ENCODE assay signal across 17 cellular contexts in genomic region chrX:17697191-17697590, GRCh38. TPM values are rescaled to one million over a fixed set of nuclear protein-coding genes. Genes with fewer than 3 reads are reported as not detected.
A peak's percentile ranks its signal among the peaks of the same experiment; 100 is the strongest.
DNase-seq lines count a peak whose midpoint lies in the region; ATAC-seq and TF ChIP-seq lines count a peak whose summit lies in the region.
"Had no signal": no experiment of that assay in that cellular context is flagged by ENCODE, and none has a peak within 500 bp of the region (broad histone marks: within the 10 kb centered on the region; RNA-seq: fewer than 3 reads in every experiment).

No MANE protein-coding gene starts in this region.

- H3K27ac ChIP-seq in IMR-90 (ENCODE audit: insufficient read depth, low read length) (no peak overlapping the region), liver (ENCODE audit: low read depth in 1 of 2, low read length in 2 of 2) (no peak overlapping the region)
- H3K27ac ChIP-seq: colonic mucosa, neural progenitor cell, tibial nerve had no signal

- dilution Hi-C loops in IMR-90 (cut with HindIII; ENCODE audit: low sequenced_read_pairs, unreplicated experiment): no loop called here

- no peaks in the 10 kb centered on the region for H3K4me1 Mint-ChIP-seq in brain
- H3K4me1 Mint-ChIP-seq in T-cell: no peaks in the 10 kb centered on the region

- H2AK5ac ChIP-seq in IMR-90 (ENCODE audit: low read depth, low read length): no peak overlapping the region

- H3K4me3 ChIP-seq in IMR-90 (ENCODE audit: insufficient read depth, low read depth, low read length): no peak overlapping the region
- H3K4me3 ChIP-seq in liver (ENCODE audit: low read depth in 1 of 3, low read length in 3 of 3): no peak overlapping the region
- H3K4me3 ChIP-seq: colonic mucosa, neural progenitor cell, smooth muscle cell, tibial nerve had no signal

- in situ Hi-C loops in IMR-90 (cut with MboI; ENCODE audit: low sequenced_read_pairs): loop anchor here (25.0 kb wide), 1 partner anchor 860 kb away; no protein-coding TSS in a partner anchor

- H3K9ac ChIP-seq in IMR-90 (ENCODE audit: low read depth, low read length) (no peak overlapping the region), liver (ENCODE audit: low read depth in 1 of 2, low read length in 2 of 2) (no peak overlapping the region)
- H3K9ac ChIP-seq: neural progenitor cell had no signal

- H3K9me1 ChIP-seq in IMR-90 (ENCODE audit: insufficient read depth, low read length): no peaks in the 10 kb centered on the region

- TF ChIP-seq POLR2A in IMR-90 (IDR thresholded peaks at IDR 0.05; ENCODE audit: low read depth, low read length): no peak

- no peak overlapping the region for H3K4ac ChIP-seq in IMR-90 (ENCODE audit: low read depth, low read length)

- intact Hi-C loops in IMR-90 (cut with micrococcal nuclease): loop anchor here (2.0 kb wide), 1 partner anchor 514 kb away; no protein-coding TSS in a partner anchor

- CTCF ChIA-PET in IMR-90 (lab: Yijun Ruan, JAX): interaction anchor here (0.6 to 1.6 kb wide), 4 partner anchors 11 to 684 kb away, joined by 3 to 4 read pairs (median 4); no protein-coding TSS in a partner anchor
- CTCF ChIA-PET in T-cell (lab: Charles Lee): interaction anchor here (0.5 to 0.7 kb wide), 2 partner anchors 65 to 734 kb away, joined by 3 to 4 read pairs; no protein-coding TSS in a partner anchor

- peaks cover 11% of the 10 kb centered on the region for H3K36me3 Mint-ChIP-seq in brain
- H3K36me3 Mint-ChIP-seq in T-cell: no peaks in the 10 kb centered on the region

- no peak overlapping the region for H2AK9ac ChIP-seq in IMR-90 (replicated peaks; ENCODE audit: low read depth, low read length, poor library complexity)

- H3K23ac ChIP-seq in IMR-90 (ENCODE audit: low read depth, low read length): no peak overlapping the region

- no peak overlapping the region for H3K14ac ChIP-seq in IMR-90 (replicated peaks; ENCODE audit: low read depth, low read length)

- H3K4me3 Mint-ChIP-seq in brain: no peak overlapping the region
- H3K4me3 Mint-ChIP-seq in T-cell: no peak overlapping the region
- H3K4me3 Mint-ChIP-seq: neural progenitor cell had no signal

- no CpG with 5 or more reads among the region's 1 CpG for whole genome bisulfite sequencing in IMR-90 (ENCODE audit: extremely low coverage in 2 of 2, insufficient read length in 1 of 2), 2 experiments
- 23% methylated on average over 1 of the region's 1 CpG for WGBS in liver

- no peak overlapping the region for H2BK20ac ChIP-seq in IMR-90 (ENCODE audit: low read depth, low read length)

- no peak overlapping the region for H4K5ac ChIP-seq in IMR-90 (ENCODE audit: low read depth, low read length)

- H3K27me3 ChIP-seq in IMR-90 (ENCODE audit: control insufficient read depth, insufficient read depth, low read length) (no peaks in the 10 kb centered on the region; the same call in 1 of the 2 replicates), liver (ENCODE audit: control insufficient read depth in 4 of 4, insufficient read depth in 4 of 4, low read length in 3 of 4) (no peaks in the 10 kb centered on the region)
- H3K27me3 ChIP-seq: colonic mucosa, neural progenitor cell, tibial nerve had no signal

- H3K36me3 ChIP-seq in IMR-90 (ENCODE audit: control insufficient read depth, insufficient read depth, low read length): no peaks in the 10 kb centered on the region
- no peaks in the 10 kb centered on the region for H3K36me3 ChIP-seq in liver (ENCODE audit: control insufficient read depth in 4 of 4, insufficient read depth in 3 of 4, low read depth in 1 of 4, low read length in 3 of 4)
- H3K36me3 ChIP-seq: colonic mucosa, neural progenitor cell, tibial nerve had no signal

- no peak; the same call in 1 of the 2 replicates for TF ChIP-seq CTCF in IMR-90 (conservative IDR thresholded peaks at IDR 0.05; ENCODE audit: low read depth, low read length)
- peak; percentile 19 to 22 for TF ChIP-seq CTCF in brain (conservative IDR thresholded peaks at IDR 0.05)
- peak; percentile 26 for TF ChIP-seq CTCF in liver (IDR thresholded peaks at IDR 0.05; ENCODE audit: low read depth, low read length, missing input control)

- H2BK120ac ChIP-seq in IMR-90 (ENCODE audit: low read depth, low read length): no peak overlapping the region

- no peaks in the 10 kb centered on the region for H3K9me3 Mint-ChIP-seq in brain
- no peaks in the 10 kb centered on the region for H3K9me3 Mint-ChIP-seq in T-cell
- H3K9me3 Mint-ChIP-seq: neural progenitor cell had no signal

- POLR2A ChIA-PET in IMR-90 (lab: Charles Lee; ENCODE audit: unreplicated experiment) (no interaction called here), T-cell (lab: Charles Lee) (interaction anchor here in 1 of 2 donors (0.7 kb wide), 1 partner anchor 22 kb away, joined by 5 read pairs; no protein-coding TSS in a partner anchor)

- H4K8ac ChIP-seq in IMR-90 (ENCODE audit: low read depth in 2 of 2, low read length in 2 of 2): no peak overlapping the region

- H3K27ac Mint-ChIP-seq in brain (no peak overlapping the region), T-cell (no peak overlapping the region)
- H3K27ac Mint-ChIP-seq: neural progenitor cell had no signal

- no peak overlapping the region for H3K4me2 ChIP-seq in IMR-90 (ENCODE audit: low read depth, low read length)
- H3K4me2 ChIP-seq: neural progenitor cell, smooth muscle cell had no signal

- TF ChIP-seq RAD21 in IMR-90 (IDR thresholded peaks at IDR 0.05; ENCODE audit: low read length) (peak; percentile 37), liver (IDR thresholded peaks at IDR 0.05) (peak; percentile 78 to 80)

- no peaks in the 10 kb centered on the region for H4K20me1 ChIP-seq in IMR-90 (ENCODE audit: insufficient read depth, low read length)

- no peak overlapping the region for H3K18ac ChIP-seq in IMR-90 (ENCODE audit: low read depth, low read length)

- ATAC-seq in IMR-90 (ENCODE audit: low read depth) (0 out of 2 replicates have a peak, but pooled peaks have one; percentile 27), T-cell (replicated peaks in 1 of 4) (no peak), GM18502 (IDR thresholded peaks at IDR 0.05; ENCODE audit: poor library complexity, unreplicated experiment) (no peak)

- no peaks in the 10 kb centered on the region for H3K79me1 ChIP-seq in IMR-90 (ENCODE audit: low read depth in 1 of 2, low read length in 2 of 2)

- no peak overlapping the region for H2AFZ ChIP-seq in IMR-90 (replicated peaks; ENCODE audit: low read length, poor library complexity)
- H2AFZ ChIP-seq: neural progenitor cell had no signal

- H3K27me3 Mint-ChIP-seq in brain (peaks cover 4% of the 10 kb centered on the region), T-cell (peaks cover 2 to 5% of the 10 kb centered on the region in 2 donors)

- peak; percentile 1 for DNase-seq in DMS114 treated with DMSO at 0.1 percent for 48 hours (lab: John Stamatoyannopoulos, UW; ENCODE audit: unreplicated experiment)
- peak; percentile 15 for DNase-seq in IMR-90
- DNase-seq in T-cell: no peak
- DNase-seq in COLO829 (ENCODE audit: low spot score): no peak
- no peak for DNase-seq in stimulated activated CD4-positive, alpha-beta T cell treated with anti-CD3 and anti-CD28 coated beads, Interleukin-15, amount 100 ng/mL, for 24 hours
- DNase-seq: activated CD4-positive, alpha-beta T cell treated with anti-CD3 and anti-CD28 coated beads, Interleukin-2, amount 50 U/mL, for 1 hour; activated naive CD4-positive, alpha-beta T cell; colonic mucosa; DMS79; foreskin melanocyte; NCI-H524 treated with DMSO at 0.1 percent for 48 hours had no signal

- no peak overlapping the region for H2BK5ac ChIP-seq in IMR-90 (ENCODE audit: low read depth, low read length, poor library complexity, severe bottlenecking)

- H3K56ac ChIP-seq in IMR-90 (ENCODE audit: extremely low read depth, insufficient read depth, low read length): no peak overlapping the region

- H4K91ac ChIP-seq in IMR-90 (ENCODE audit: insufficient read depth, low read depth, low read length): no peak overlapping the region

- no TSS peak for BruUV-seq in IMR-90 (replicated peaks; lab: Mats Ljungman, UMichigan)

- H3K9me3 ChIP-seq in IMR-90 (ENCODE audit: control insufficient read depth, insufficient read depth, low read length): no peaks in the 10 kb centered on the region
- no peaks in the 10 kb centered on the region for H3K9me3 ChIP-seq in liver (ENCODE audit: control insufficient read depth in 4 of 4, low read length in 3 of 4)
- H3K9me3 ChIP-seq: colonic mucosa, tibial nerve had no signal

- H3K4me1 ChIP-seq in IMR-90 (ENCODE audit: control insufficient read depth, insufficient read depth, low read length) (no peaks in the 10 kb centered on the region), liver (ENCODE audit: control insufficient read depth in 4 of 4, insufficient read depth in 4 of 4, low read length in 3 of 4) (no peaks in the 10 kb centered on the region)
- H3K4me1 ChIP-seq: colonic mucosa, neural progenitor cell, tibial nerve had no signal

- H2BK15ac ChIP-seq in IMR-90 (ENCODE audit: low read depth, low read length): no peak overlapping the region

TF ChIP-seq in IMR-90, 13 proteins besides CTCF, POLR2A, EP300 and RAD21 (continues in another document):
- no peak for TF ChIP-seq ELK1 (IDR thresholded peaks at IDR 0.05; ENCODE audit: borderline replicate concordance, low read depth, low read length)

TF ChIP-seq in liver, 16 proteins besides CTCF, POLR2A, EP300 and RAD21 (continues in another document):
- no peak for TF ChIP-seq EGR1 (IDR thresholded peaks at IDR 0.05; ENCODE audit: low read depth in 2 of 2)
- no peak for TF ChIP-seq FOXA2 (IDR thresholded peaks at IDR 0.05)
- TF ChIP-seq GABPA (IDR thresholded peaks at IDR 0.05 in 1 of 2, conservative IDR thresholded peaks at IDR 0.05 in 1 of 2): no peak
- TF ChIP-seq ATF3 (IDR thresholded peaks at IDR 0.05): no peak
- no peak for TF ChIP-seq HNF4G (IDR thresholded peaks at IDR 0.05)

RNA-seq across cellular contexts. Expression of gene SCML1, which starts 40.1 kb away (rescaled TPM):
- total RNA-seq in IMR-90 (2012; rRNA removed) (4.1 and 6.7 TPM in 2 replicates), liver (10 to 100 TPM; 14.2 to 17.9 TPM), T-cell (10 to 100 TPM; 13.6 to 33.0 (median 23.0) TPM)
- polyA plus RNA-seq in IMR-90 (2012; rRNA removed) (10.6 and 12.2 TPM in 2 replicates), brain (ENCODE audit: insufficient read depth, low read depth, low replicate concordance) (1.7 TPM), liver (10 to 100 TPM in 1 of 2 donors, 1 to 10 TPM in 1; 7.9 to 15.5 TPM)
- polyA plus RNA-seq in IMR-90 (2012; cell fraction: cytosol; rRNA removed): 1.5 and 2.5 TPM in 2 replicates
- polyA plus RNA-seq in IMR-90 (2012; cell fraction: nucleus; rRNA removed; ENCODE audit: low replicate concordance): 11.2 and 40.2 TPM in 2 replicates

Comparison
In these comparisons a context has a peak if more than half of its experiments do, and no peak if none do; other contexts are left out.
1. DNase-seq: peak in DMS114 treated with DMSO at 0.1 percent for 48 hours (single experiment) and IMR-90 (single experiment); none in T-cell (0 of 34), COLO829 (single experiment) and stimulated activated CD4-positive, alpha-beta T cell treated with anti-CD3 and anti-CD28 coated beads, Interleukin-15, amount 100 ng/mL, for 24 hours (single experiment).